Comparison of ENCODE assay signal across 25 cellular contexts in the genomic region with DNA sequence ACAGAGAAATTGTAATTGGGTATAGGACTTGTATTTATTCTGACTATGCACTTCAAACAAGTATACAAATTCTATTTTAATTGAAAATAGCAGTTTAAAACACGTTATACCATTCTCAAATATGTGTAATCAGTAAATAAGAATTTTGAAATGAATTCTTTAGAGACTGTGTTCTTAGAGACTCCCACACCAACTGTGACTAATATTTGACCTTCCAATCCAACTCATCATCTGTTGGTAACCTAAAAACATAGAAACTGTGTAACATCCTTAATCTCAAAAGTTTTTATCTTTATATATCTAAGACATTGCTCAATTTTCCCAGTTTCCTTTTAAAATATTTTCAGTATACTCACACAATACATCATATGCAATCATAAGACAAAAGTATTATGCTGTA.
"Had no signal": no experiment of that assay in that cellular context is flagged by ENCODE, and none has a peak within 500 bp of the region (broad histone marks: within the 10 kb centered on the region; RNA-seq: fewer than 3 reads in every experiment).

No MANE protein-coding gene starts in this region.

- DNase-seq: colonic mucosa; cortex of kidney; dermis blood vessel endothelial cell; dorsolateral prefrontal cortex; effector CD4-positive, alpha-beta T cell; effector CD8-positive, alpha-beta T cell; effector memory CD4-positive, alpha-beta T cell; effector memory CD8-positive, alpha-beta T cell; endodermal cell; erythroblast; esophagus squamous epithelium; foreskin fibroblast; foreskin keratinocyte; foreskin melanocyte; gastrocnemius medialis; glutamatergic neuron; head of caudate nucleus; heart left ventricle; heart right ventricle had no signal

- H3K4me3 Mint-ChIP-seq: dendritic cell treated with granulocyte-macrophage colony-stimulating factor and Interleukin-4, amounts not matched to agents 40 ng/mL and 50 ng/mL, for 4 days; effector memory CD8-positive, alpha-beta T cell; endodermal cell had no signal

- H3K4me1 Mint-ChIP-seq: endodermal cell had no signal

- H3K9me3 ChIP-seq: colonic mucosa, esophagus muscularis mucosa, esophagus squamous epithelium, gastrocnemius medialis, gastroesophageal sphincter had no signal

- H3K27me3 ChIP-seq: colonic mucosa, dorsolateral prefrontal cortex, esophagus muscularis mucosa, esophagus squamous epithelium, foreskin keratinocyte, gastrocnemius medialis, gastroesophageal sphincter, heart left ventricle, heart right ventricle had no signal

- H3K4me3 ChIP-seq: colonic mucosa, coronary artery, dorsolateral prefrontal cortex, esophagus muscularis mucosa, esophagus squamous epithelium, gastrocnemius medialis, gastroesophageal sphincter, heart left ventricle, heart right ventricle had no signal

- H3K4me1 ChIP-seq: colonic mucosa, esophagus muscularis mucosa, esophagus squamous epithelium, foreskin keratinocyte, gastrocnemius medialis, gastroesophageal sphincter, heart left ventricle, heart right ventricle had no signal

- H3K27me3 Mint-ChIP-seq: dendritic cell treated with granulocyte-macrophage colony-stimulating factor and Interleukin-4, amounts not matched to agents 40 ng/mL and 50 ng/mL, for 4 days; effector memory CD8-positive, alpha-beta T cell had no signal

- ATAC-seq: effector memory CD8-positive, alpha-beta T cell; esophagus mucosa; foreskin keratinocyte; gastrocnemius medialis; gastroesophageal sphincter; heart left ventricle; heart right ventricle had no signal

- H3K27ac ChIP-seq: colonic mucosa, coronary artery, dorsolateral prefrontal cortex, epithelial cell of prostate, esophagus muscularis mucosa, esophagus squamous epithelium, foreskin keratinocyte, gastrocnemius medialis, gastroesophageal sphincter, heart left ventricle, heart right ventricle had no signal

- H3K27ac Mint-ChIP-seq: dendritic cell treated with granulocyte-macrophage colony-stimulating factor and Interleukin-4, amounts not matched to agents 40 ng/mL and 50 ng/mL, for 4 days; effector memory CD8-positive, alpha-beta T cell; endodermal cell had no signal

- H3K36me3 ChIP-seq: colonic mucosa, esophagus muscularis mucosa, esophagus squamous epithelium, gastrocnemius medialis, gastroesophageal sphincter, heart left ventricle, heart right ventricle had no signal
